In the genomic region with DNA sequence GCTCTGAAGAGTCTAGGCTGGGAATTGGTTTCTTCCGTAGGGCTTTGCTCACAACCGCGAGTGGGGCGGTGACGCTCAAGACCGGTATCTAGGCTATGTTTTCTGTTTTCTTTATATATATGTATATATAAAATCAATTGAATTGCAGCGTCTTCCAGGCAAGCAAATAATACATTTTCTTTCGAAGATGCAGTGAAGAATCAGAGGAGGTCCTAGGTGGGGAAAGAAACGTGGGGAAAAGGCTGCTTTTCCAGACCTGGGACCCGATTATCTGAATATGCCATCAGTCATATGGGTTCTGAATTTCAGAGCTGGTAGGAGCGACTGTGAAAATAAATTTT, we compare ENCODE assay signal across 8 cellular contexts. TPM values are rescaled to one million over a fixed set of nuclear protein-coding genes. Genes with fewer than 3 reads are reported as not detected.
DNase-seq lines count a peak whose midpoint lies in the region; TF ChIP-seq lines count a peak whose summit lies in the region.

No MANE protein-coding gene starts in this region.

- peak overlapping the region; percentile 51 to 54 for H3K27ac ChIP-seq in ascending aorta
- H3K27ac ChIP-seq in subcutaneous abdominal adipose tissue (ENCODE audit: low read depth, low read length): no peak overlapping the region

- H3K36me3 ChIP-seq in ascending aorta (no peaks in the 10 kb centered on the region), kidney epithelial cell (ENCODE audit: control insufficient read depth, insufficient read depth, low read length) (no peaks in the 10 kb centered on the region), subcutaneous abdominal adipose tissue (ENCODE audit: control insufficient read depth in 5 of 5, insufficient read depth in 5 of 5, low read length in 5 of 5) (no peaks in the 10 kb centered on the region)

- H3K27ac Mint-ChIP-seq in activated CD4-positive, alpha-beta T cell treated with anti-CD3 and anti-CD28 coated beads, Interleukin-2, amount 10 ng/mL, durations not matched to agents 24 days and 14 days: no peak overlapping the region

- H3K4me1 Mint-ChIP-seq in activated CD4-positive, alpha-beta T cell treated with anti-CD3 and anti-CD28 coated beads, Interleukin-2, amount 10 ng/mL, durations not matched to agents 24 days and 14 days: peaks cover 13% of the 10 kb centered on the region

- H3K9ac ChIP-seq in subcutaneous abdominal adipose tissue (ENCODE audit: low read length in 5 of 5): peak overlapping the region in 2 of 5 donors; percentile 18 to 62

- DNase-seq in activated CD4-positive, alpha-beta T cell treated with anti-CD3 and anti-CD28 coated beads, Interleukin-2, amount 10 ng/mL, durations not matched to agents 24 days and 14 days: no peak
- DNase-seq in activated CD4-positive, alpha-beta T cell treated with anti-CD3 and anti-CD28 coated beads, Interleukin-2, amount 50 U/mL, for 4 hours: no peak
- DNase-seq in ascending aorta (ENCODE audit: low spot score in 2 of 2): no peak
- DNase-seq in kidney epithelial cell (ENCODE audit: low read depth): no peak
- DNase-seq in NCI-H1694 treated with DMSO at 0.1 percent for 48 hours (lab: John Stamatoyannopoulos, UW): no peak
- DNase-seq in stimulated activated CD4-positive, alpha-beta T cell treated with anti-CD3 and anti-CD28 coated beads, Interleukin-2, amount 100 ng/mL, for 48 hours: no peak
- no peak for DNase-seq in AG08395 (ENCODE audit: low spot score)

- intact Hi-C loops in activated CD4-positive, alpha-beta T cell treated with anti-CD3 and anti-CD28 coated beads, Interleukin-2, amount 10 ng/mL, durations not matched to agents 24 days and 14 days (cut with micrococcal nuclease): no loop called here
- intact Hi-C loops in ascending aorta (cut with DNase I): loop anchor here (5.0 kb wide), 1 partner anchor 419 kb away; no protein-coding TSS in a partner anchor

- H3K4me3 Mint-ChIP-seq in activated CD4-positive, alpha-beta T cell treated with anti-CD3 and anti-CD28 coated beads, Interleukin-2, amount 10 ng/mL, durations not matched to agents 24 days and 14 days: peak overlapping the region; percentile 77

- peaks cover 4% of the 10 kb centered on the region for H3K9me3 Mint-ChIP-seq in activated CD4-positive, alpha-beta T cell treated with anti-CD3 and anti-CD28 coated beads, Interleukin-2, amount 10 ng/mL, durations not matched to agents 24 days and 14 days

- H3K4me1 ChIP-seq in ascending aorta (peaks cover 0 to 4% of the 10 kb centered on the region in 2 donors), subcutaneous abdominal adipose tissue (ENCODE audit: control insufficient read depth in 5 of 5, insufficient read depth in 5 of 5, low read length in 5 of 5) (peaks cover 4 to 20% (median 18%) of the 10 kb centered on the region in 5 donors)

- H3K27me3 Mint-ChIP-seq in activated CD4-positive, alpha-beta T cell treated with anti-CD3 and anti-CD28 coated beads, Interleukin-2, amount 10 ng/mL, durations not matched to agents 24 days and 14 days: peaks cover 40% of the 10 kb centered on the region

- H3K4me3 ChIP-seq in ascending aorta: peak overlapping the region; percentile 65 to 70
- peak overlapping the region; percentile 50 for H3K4me3 ChIP-seq in kidney epithelial cell (ENCODE audit: low read depth, low read length)
- peak overlapping the region; percentile 64 to 86 (median 76) for H3K4me3 ChIP-seq in subcutaneous abdominal adipose tissue (ENCODE audit: low read depth in 1 of 5, low read length in 5 of 5)

- no peaks in the 10 kb centered on the region for H3K9me3 ChIP-seq in ascending aorta
- no peaks in the 10 kb centered on the region for H3K9me3 ChIP-seq in subcutaneous abdominal adipose tissue (ENCODE audit: control insufficient read depth in 5 of 5, low read length in 5 of 5)

- H3K27me3 ChIP-seq in ascending aorta (no peaks in the 10 kb centered on the region), kidney epithelial cell (ENCODE audit: control insufficient read depth, insufficient read depth, low read length) (no peaks in the 10 kb centered on the region), subcutaneous abdominal adipose tissue (ENCODE audit: control insufficient read depth in 5 of 5, insufficient read depth in 4 of 5, low read length in 5 of 5) (peaks cover 0 to 3% (median 2%) of the 10 kb centered on the region in 5 donors)

- H3K36me3 Mint-ChIP-seq in activated CD4-positive, alpha-beta T cell treated with anti-CD3 and anti-CD28 coated beads, Interleukin-2, amount 10 ng/mL, durations not matched to agents 24 days and 14 days (ENCODE audit: low read depth): no peaks in the 10 kb centered on the region

- no peak for TF ChIP-seq CTCF in ascending aorta (IDR thresholded peaks at IDR 0.05)
- no peak for TF ChIP-seq CTCF in kidney epithelial cell (IDR thresholded peaks at IDR 0.05; ENCODE audit: insufficient read depth, low read length, poor library complexity, severe bottlenecking)

RNA-seq across cellular contexts. Expression of gene SCN9A, which starts 0.7 kb away (rescaled TPM):
- total RNA-seq in activated CD4-positive, alpha-beta T cell treated with anti-CD3 and anti-CD28 coated beads, Interleukin-2, amount 10 ng/mL, durations not matched to agents 24 days and 14 days: not detected in 2 replicates
- total RNA-seq in ascending aorta: 5.5 TPM
- total RNA-seq in kidney epithelial cell: 7.2 and 8.1 TPM in 2 replicates
